Comparison of ENCODE assay signal across 8 cellular contexts in genomic region chr1:1778827-1779675, GRCh38. TPM values are rescaled to one million over a fixed set of nuclear protein-coding genes. Genes with fewer than 3 reads are reported as not detected.
DNase-seq lines count a peak whose midpoint lies in the region; ATAC-seq, FAIRE-seq and TF ChIP-seq lines count a peak whose summit lies in the region.

No MANE protein-coding gene starts in this region.

- CTCF ChIA-PET in GM10248 (lab: Yijun Ruan, JAX), result interaction anchor here (1.0 to 2.2 kb wide), 13 partner anchors 10 to 130 kb away, joined by 3 to 12 read pairs (median 4); no protein-coding TSS in a partner anchor

- H3K27ac Mint-ChIP-seq in T-helper 2 cell treated with Interferon-gamma antibody and Interleukin-4, amounts not matched to agents 5 μg/mL and 100 μg/mL, for 36 hours, result peak overlapping the region; percentile 92

- no peaks in the 10 kb centered on the region for H3K9me3 Mint-ChIP-seq in T-helper 2 cell treated with Interferon-gamma antibody and Interleukin-4, amounts not matched to agents 5 μg/mL and 100 μg/mL, for 36 hours

- DNase-seq in GM10248 (ENCODE audit: extremely low spot score) (peak; percentile 93), body of pancreas (peak; percentile 81 to 91 (median 86)), kidney (peak; percentile 96), occipital lobe (lab: John Stamatoyannopoulos, UW) (no peak)
- peak; percentile 78 for DNase-seq in T-helper 2 cell treated with Interferon-gamma antibody and Interleukin-4, amounts not matched to agents 5 μg/mL and 100 μg/mL, for 36 hours (ENCODE audit: low spot score)
- DNase-seq in stimulated activated CD4-positive, alpha-beta T cell treated with anti-CD3 and anti-CD28 coated beads, Interleukin-1b, Interleukin-23, amount 100 ng/mL, for 24 hours (ENCODE audit: low read depth in 4 of 4, low spot score in 1 of 4), result peak; percentile 35 to 78 (median 53)

- peak overlapping the region; percentile 39 to 61 for H3K9ac ChIP-seq in kidney (ENCODE audit: low read length in 2 of 2)

- intact Hi-C loops in body of pancreas (cut with DNase I) (no loop called here), kidney (cut with DNase I) (no loop called here)

- FAIRE-seq in kidney (lab: Jason Lieb, UNC), result no peak

- H3K4me3 ChIP-seq in body of pancreas, result peak overlapping the region; percentile 25 to 41
- H3K4me3 ChIP-seq in kidney (ENCODE audit: low read length in 2 of 2), result peak overlapping the region; percentile 46 to 55

- H3K9me3 ChIP-seq in body of pancreas, result no peaks in the 10 kb centered on the region
- H3K9me3 ChIP-seq in kidney (ENCODE audit: control insufficient read depth in 1 of 2, low read length in 2 of 2), result no peaks in the 10 kb centered on the region

- H3K27ac ChIP-seq in body of pancreas (peak overlapping the region; percentile 81 to 91 (median 86)), kidney (ENCODE audit: low read depth in 2 of 2, low read length in 2 of 2) (peak overlapping the region; percentile 75 to 89)

- peaks cover 52% of the 10 kb centered on the region for H3K4me1 Mint-ChIP-seq in T-helper 2 cell treated with Interferon-gamma antibody and Interleukin-4, amounts not matched to agents 5 μg/mL and 100 μg/mL, for 36 hours (ENCODE audit: low read depth)

- TF ChIP-seq POLR2A in body of pancreas (IDR thresholded peaks at IDR 0.05), result peak; percentile 46 to 74 (median 67)

- ATAC-seq in GM21825 (IDR thresholded peaks at IDR 0.05; ENCODE audit: unreplicated experiment), result peak; percentile 55
- ATAC-seq in body of pancreas, result peak; percentile 67

- H3K36me3 ChIP-seq in body of pancreas (replicated peaks in 1 of 2; ENCODE audit: insufficient read depth in 1 of 2, low read depth in 2 of 2) (no peaks in the 10 kb centered on the region), kidney (ENCODE audit: control insufficient read depth in 1 of 2, insufficient read depth in 2 of 2, low read length in 2 of 2) (no peaks in the 10 kb centered on the region)

- POLR2A ChIA-PET in GM10248 (lab: Yijun Ruan, JAX), result interaction anchor here (0.6 kb wide), 1 partner anchor 11 kb away, joined by 5 read pairs; no protein-coding TSS in a partner anchor

- no peaks in the 10 kb centered on the region for H3K27me3 Mint-ChIP-seq in T-helper 2 cell treated with Interferon-gamma antibody and Interleukin-4, amounts not matched to agents 5 μg/mL and 100 μg/mL, for 36 hours (ENCODE audit: low read depth)

- no peaks in the 10 kb centered on the region for H3K27me3 ChIP-seq in body of pancreas

- H3K36me3 Mint-ChIP-seq in T-helper 2 cell treated with Interferon-gamma antibody and Interleukin-4, amounts not matched to agents 5 μg/mL and 100 μg/mL, for 36 hours (ENCODE audit: low read depth), result no peaks in the 10 kb centered on the region

- TF ChIP-seq CTCF in GM10248 (IDR thresholded peaks at IDR 0.05; ENCODE audit: control extremely low read depth, extremely low read depth, low read depth, missing control alignments) (peak; percentile 44), LNCAP (IDR thresholded peaks at IDR 0.05) (peak; percentile 23; the same call in 1 of the 2 replicates), body of pancreas (IDR thresholded peaks at IDR 0.05) (peak in 5 of 7 experiments; percentile 13 to 36 (median 22)), kidney (IDR thresholded peaks at IDR 0.05; ENCODE audit: borderline replicate concordance, extremely low read depth, insufficient read depth) (peak; percentile 11)

- H3K4me1 ChIP-seq in body of pancreas (peaks cover 89% of the 10 kb centered on the region), kidney (ENCODE audit: control insufficient read depth in 1 of 2, insufficient read depth in 1 of 2, low read depth in 1 of 2, low read length in 2 of 2) (peaks cover 15 to 40% of the 10 kb centered on the region in 2 donors)

- peak overlapping the region; percentile 82 for H3K4me3 Mint-ChIP-seq in T-helper 2 cell treated with Interferon-gamma antibody and Interleukin-4, amounts not matched to agents 5 μg/mL and 100 μg/mL, for 36 hours

- 11 to 56% methylated on average over 9 to 54 of the region's 54 CpGs for WGBS in body of pancreas, 2 donors

RNA-seq across cellular contexts. Expression of gene NADK, which starts 0.8 kb away (rescaled TPM):
- total RNA-seq in body of pancreas, result 10 to 100 TPM; 51.7 to 56.3 TPM
- 76.3 TPM for total RNA-seq in kidney
- 37.9 TPM for polyA plus RNA-seq in kidney (ENCODE audit: insufficient read depth, low read depth, low replicate concordance)
- total RNA-seq in occipital lobe, result 20.4 TPM

RNA-seq across cellular contexts. Expression of gene CDK11A, which starts 54.9 kb away (rescaled TPM):
- total RNA-seq in body of pancreas (10 to 100 TPM; 35.8 to 38.9 TPM), kidney (37.3 TPM), occipital lobe (7.6 TPM)
- polyA plus RNA-seq in kidney (ENCODE audit: insufficient read depth, low read depth, low replicate concordance), result 21.5 TPM
